In genomic region chr17:82228842-82229685, GRCh38 we compare ENCODE assay signal across 8 cellular contexts. TPM values are rescaled to one million over a fixed set of nuclear protein-coding genes. Genes with fewer than 3 reads are reported as not detected.
DNase-seq lines count a peak whose midpoint lies in the region; TF ChIP-seq lines count a peak whose summit lies in the region.

Gene SLC16A3, plus strand, starts transcription at chr17:82229042. Its CDS starts 6,967 bp downstream, at chr17:82236009.

- no peak within 1 kb of the TSS for H3T11ph ChIP-seq in H9 (ENCODE audit: low read length)

- no peak within 1 kb of the TSS for H4K5ac ChIP-seq in H9 (ENCODE audit: insufficient read length, low read depth, low read length)

- H2BK120ac ChIP-seq in H9 (ENCODE audit: low read depth, low read length, poor library complexity, severe bottlenecking): no peak within 1 kb of the TSS

- H4K91ac ChIP-seq in H9 (ENCODE audit: insufficient read length, low read depth, low read length): no peak within 1 kb of the TSS

- WGBS in H9 (ENCODE audit: extremely low coverage, insufficient read length, low lambda C conversion rate): no CpG with 5 or more reads among the region's 104 CpGs
- 11% methylated on average over 104 of the region's 104 CpGs for WGBS in thymus

- H3K4ac ChIP-seq in H9 (ENCODE audit: low read depth, low read length): no peak within 1 kb of the TSS

- DNase-seq in GM10266 (ENCODE audit: extremely low spot score) (peak; percentile 98), H9 (no peak), NCI-H146 (lab: John Stamatoyannopoulos, UW) (peak; percentile 48), epithelial cell of proximal tubule (ENCODE audit: low read depth) (no peak), midbrain (lab: John Stamatoyannopoulos, UW) (no peak)
- peak; percentile 85 for DNase-seq in activated CD8-positive, alpha-beta memory T cell treated with anti-CD3 and anti-CD28 coated beads, Interleukin-2, amount 50 U/mL, for 48 hours

- H3K23ac ChIP-seq in H9 (ENCODE audit: insufficient read length, low read depth, low read length): no peak within 1 kb of the TSS

- H3K4me1 Mint-ChIP-seq in H9: peaks cover 2 to 4% of the 10 kb centered on the region in 2 experiments; a peak in 3 of 4 replicates

- H4K8ac ChIP-seq in H9 (replicated peaks; ENCODE audit: insufficient read length, low read depth, low read length): no peak within 1 kb of the TSS

- H3K56ac ChIP-seq in H9 (ENCODE audit: insufficient read length, low read depth, low read length): no peak within 1 kb of the TSS

- H3K9ac ChIP-seq in H9 (ENCODE audit: extremely low read depth, insufficient read length, low read length) (no peak within 1 kb of the TSS), muscle layer of colon (ENCODE audit: low read length) (no peak within 1 kb of the TSS)

- H2BK20ac ChIP-seq in H9 (ENCODE audit: low read depth, low read length, poor library complexity, severe bottlenecking): no peak within 1 kb of the TSS

- H3K23me2 ChIP-seq in H9 (ENCODE audit: insufficient read length, low read depth, low read length, poor library complexity, severe bottlenecking): peaks cover 11% of the 10 kb centered on the region

- H3K4me3 ChIP-seq in epithelial cell of proximal tubule (ENCODE audit: low read depth, low read length): peak within 1 kb of the TSS; percentile 98
- peak within 1 kb of the TSS; percentile 38 to 45 for H3K4me3 ChIP-seq in muscle layer of colon (ENCODE audit: low read depth in 1 of 2, low read length in 2 of 2)
- H3K4me3 ChIP-seq in thymus (ENCODE audit: low read length): peak within 1 kb of the TSS; percentile 69

- H2BK15ac ChIP-seq in H9 (ENCODE audit: low read depth, low read length): no peak within 1 kb of the TSS

- H3K27ac ChIP-seq in H9 (ENCODE audit: insufficient read length, low read depth, low read length): no peak within 1 kb of the TSS
- peak within 1 kb of the TSS; percentile 63 for H3K27ac ChIP-seq in muscle layer of colon (ENCODE audit: low read depth, low read length)
- peak within 1 kb of the TSS; percentile 64 for H3K27ac ChIP-seq in thymus (ENCODE audit: low read depth)

- peak within 1 kb of the TSS; percentile 21 for H3K4me2 ChIP-seq in H9 (ENCODE audit: insufficient read depth, insufficient read length, low read length)

- H3K36me3 Mint-ChIP-seq in H9 (ENCODE audit: insufficient read depth in 1 of 3, low read depth in 3 of 3): no peaks in the 10 kb centered on the region

- no peaks in the 10 kb centered on the region for H3K9me3 Mint-ChIP-seq in H9

- H3K18ac ChIP-seq in H9 (ENCODE audit: insufficient read length, low read depth, low read length): no peak within 1 kb of the TSS

- no peaks in the 10 kb centered on the region for H3K79me1 ChIP-seq in H9 (ENCODE audit: insufficient read depth, low read depth, low read length, poor library complexity, severe bottlenecking)

- H2BK5ac ChIP-seq in H9 (ENCODE audit: insufficient read length, low read length): no peak within 1 kb of the TSS

- H3K27me3 Mint-ChIP-seq in H9 (ENCODE audit: low read depth): peaks cover 46% of the 10 kb centered on the region

- H3K27ac Mint-ChIP-seq in H9: no peak within 1 kb of the TSS

- H3K36me3 ChIP-seq in muscle layer of colon (ENCODE audit: insufficient read depth, low read length) (no peaks in the 10 kb centered on the region), thymus (ENCODE audit: control insufficient read depth, insufficient read depth) (no peaks in the 10 kb centered on the region)

- peak within 1 kb of the TSS; percentile 49; the same call in 1 of the 2 replicates for H3K14ac ChIP-seq in H9 (ENCODE audit: insufficient read depth, low read length)

- no peak within 1 kb of the TSS for H2AK5ac ChIP-seq in H9 (ENCODE audit: insufficient read length, low read length)

- H2BK12ac ChIP-seq in H9 (ENCODE audit: insufficient read length, low read depth, low read length): no peak within 1 kb of the TSS

- peaks cover 2% of the 10 kb centered on the region for H4K20me1 ChIP-seq in H9 (ENCODE audit: control insufficient read depth, insufficient read depth, insufficient read length)

- H3K27me3 ChIP-seq in H9 (ENCODE audit: insufficient read depth, low read length) (peaks cover 22% of the 10 kb centered on the region; the same call in 1 of the 2 replicates), muscle layer of colon (ENCODE audit: control insufficient read depth in 1 of 2, insufficient read depth in 2 of 2, low read length in 2 of 2) (peaks cover 0 to 12% of the 10 kb centered on the region in 2 donors), thymus (ENCODE audit: control insufficient read depth, insufficient read depth) (peaks cover 32% of the 10 kb centered on the region)

- TF ChIP-seq CTCF in GM10266 (IDR thresholded peaks at IDR 0.05; ENCODE audit: control insufficient read depth, insufficient read depth, low read depth, missing control alignments) (no peak), H9 (conservative IDR thresholded peaks at IDR 0.05) (no peak), epithelial cell of proximal tubule (conservative IDR thresholded peaks at IDR 0.05; ENCODE audit: low read depth, low read length) (no peak)

- peak within 1 kb of the TSS; percentile 60 to 72 for H3K4me3 Mint-ChIP-seq in H9

- H3K4me1 ChIP-seq in H9 (ENCODE audit: insufficient read depth, low read length) (no peaks in the 10 kb centered on the region), muscle layer of colon (ENCODE audit: insufficient read depth, low read length) (peaks cover 20% of the 10 kb centered on the region), thymus (ENCODE audit: control insufficient read depth, insufficient read depth, low read length) (peaks cover 30% of the 10 kb centered on the region)

- H2AFZ ChIP-seq in H9 (ENCODE audit: low read length): no peak within 1 kb of the TSS

- H3K79me2 ChIP-seq in H9 (ENCODE audit: insufficient read depth, low read length): no peaks in the 10 kb centered on the region

- no peaks in the 10 kb centered on the region for H3K9me3 ChIP-seq in H9 (ENCODE audit: control insufficient read depth, low read depth, low read length)
- H3K9me3 ChIP-seq in muscle layer of colon (ENCODE audit: low read length): no peaks in the 10 kb centered on the region
- no peaks in the 10 kb centered on the region for H3K9me3 ChIP-seq in thymus (ENCODE audit: control insufficient read depth)

RNA-seq across cellular contexts. Expression of gene SLC16A3, which starts in this region (rescaled TPM):
- total RNA-seq in H9 (2021) (26.0 and 28.4 TPM in 2 replicates), epithelial cell of proximal tubule (169 and 190 TPM in 2 replicates)
- 30.2 TPM for polyA plus RNA-seq in thymus

Comparison
In these comparisons a context has a peak if more than half of its experiments do, and no peak if none do; other contexts are left out.
1. DNase-seq: peak in GM10266 (single experiment), NCI-H146 (single experiment) and activated CD8-positive, alpha-beta memory T cell treated with anti-CD3 and anti-CD28 coated beads, Interleukin-2, amount 50 U/mL, for 48 hours (single experiment); none in H9 (single experiment), epithelial cell of proximal tubule (single experiment) and midbrain (single experiment).
2. H3K4me3 ChIP-seq: peak in every context shown above with its lines; median percentile 98 in epithelial cell of proximal tubule; 69 in thymus; 42 in muscle layer of colon.